ENCODE assay signal across 19 cellular contexts in genomic region chr6:11214438-11214837, GRCh38. TPM values are rescaled to one million over a fixed set of nuclear protein-coding genes. Genes with fewer than 3 reads are reported as not detected.
A peak's percentile ranks its signal among the peaks of the same experiment; 100 is the strongest.
DNase-seq lines count a peak whose midpoint lies in the region; ATAC-seq and TF ChIP-seq lines count a peak whose summit lies in the region.
"Had no signal": no experiment of that assay in that cellular context is flagged by ENCODE, and none has a peak within 500 bp of the region (broad histone marks: within the 10 kb centered on the region; RNA-seq: fewer than 3 reads in every experiment).

No MANE protein-coding gene starts in this region.

- CTCF ChIA-PET in naive thymus-derived CD4-positive, alpha-beta T cell (lab: Charles Lee), result no interaction called here

- no peak overlapping the region for H3K4me3 Mint-ChIP-seq in naive thymus-derived CD4-positive, alpha-beta T cell
- H3K4me3 Mint-ChIP-seq: activated CD8-positive, alpha-beta memory T cell treated with anti-CD3 and anti-CD28 coated beads, Interleukin-2, amount 10 ng/mL, durations not matched to agents 7 days and 5 days; activated naive CD8-positive, alpha-beta T cell; H9 had no signal

- H3K36me3 ChIP-seq in psoas muscle (ENCODE audit: insufficient read depth in 1 of 2, low read depth in 1 of 2) (peaks cover 0 to 8% of the 10 kb centered on the region in 2 donors), aorta (ENCODE audit: control insufficient read depth in 1 of 2, insufficient read depth in 2 of 2, low read length in 1 of 2) (peaks cover 0 to 2% of the 10 kb centered on the region in 2 donors)
- peaks cover 0 to 14% (median 0%) of the 10 kb centered on the region in 3 experiments for H3K36me3 ChIP-seq in naive thymus-derived CD4-positive, alpha-beta T cell (ENCODE audit: control insufficient read depth in 2 of 3, insufficient read depth in 3 of 3, low read length in 3 of 3)
- H3K36me3 ChIP-seq: pancreas had no signal

- H3K27ac ChIP-seq in right cardiac atrium (ENCODE audit: low read length) (peak overlapping the region; percentile 57), psoas muscle (peak overlapping the region; percentile 71), aorta (ENCODE audit: low read depth in 1 of 2, low read length in 2 of 2) (peak overlapping the region; percentile 96 to 97)
- H3K27ac ChIP-seq in naive thymus-derived CD4-positive, alpha-beta T cell (ENCODE audit: low read depth, low read length), result no peak overlapping the region

- POLR2A ChIA-PET in naive thymus-derived CD4-positive, alpha-beta T cell (lab: Charles Lee), result no interaction called here

- H3K27me3 ChIP-seq in right cardiac atrium (ENCODE audit: control insufficient read depth, insufficient read depth), result no peaks in the 10 kb centered on the region
- H3K27me3 ChIP-seq in psoas muscle (ENCODE audit: insufficient read depth in 3 of 3, low read length in 2 of 3), result no peaks in the 10 kb centered on the region
- no peaks in the 10 kb centered on the region for H3K27me3 ChIP-seq in aorta (ENCODE audit: control insufficient read depth in 1 of 2, insufficient read depth in 2 of 2, low read length in 1 of 2)
- H3K27me3 ChIP-seq in naive thymus-derived CD4-positive, alpha-beta T cell (ENCODE audit: control insufficient read depth in 2 of 2, insufficient read depth in 2 of 2, low read length in 2 of 2), result no peaks in the 10 kb centered on the region
- H3K27me3 ChIP-seq: pancreas had no signal

- peak; percentile 41 for ATAC-seq in Right ventricle myocardium inferior
- ATAC-seq in right cardiac atrium, result peak in 1 of 2 donors; percentile 49
- peak in 3 of 4 donors; percentile 61 to 73 (median 70) for ATAC-seq in psoas muscle
- peak; percentile 64 for ATAC-seq in aorta (ENCODE audit: low FRiP score)
- no peak for ATAC-seq in naive thymus-derived CD4-positive, alpha-beta T cell
- no peak for ATAC-seq in GM21515 (IDR thresholded peaks at IDR 0.05; ENCODE audit: unreplicated experiment)
- ATAC-seq: activated CD8-positive, alpha-beta memory T cell treated with anti-CD3 and anti-CD28 coated beads, Interleukin-2, amount 10 ng/mL, durations not matched to agents 7 days and 5 days; left lobe of liver; pancreas had no signal

- H3K4me3 ChIP-seq in right cardiac atrium (ENCODE audit: low read length) (no peak overlapping the region), psoas muscle (peak overlapping the region; percentile 42), aorta (ENCODE audit: low read length in 2 of 2) (no peak overlapping the region)
- H3K4me3 ChIP-seq in naive thymus-derived CD4-positive, alpha-beta T cell (ENCODE audit: low read length), result no peak overlapping the region
- H3K4me3 ChIP-seq: pancreas had no signal

- H3K4me1 Mint-ChIP-seq in naive thymus-derived CD4-positive, alpha-beta T cell, result peaks cover 12 to 69% (median 24%) of the 10 kb centered on the region in 7 donors

- no peaks in the 10 kb centered on the region for H3K27me3 Mint-ChIP-seq in naive thymus-derived CD4-positive, alpha-beta T cell
- H3K27me3 Mint-ChIP-seq: activated CD8-positive, alpha-beta memory T cell treated with anti-CD3 and anti-CD28 coated beads, Interleukin-2, amount 10 ng/mL, durations not matched to agents 7 days and 5 days; activated naive CD8-positive, alpha-beta T cell had no signal

- intact Hi-C loops in Right ventricle myocardium inferior (cut with DNase I), result loop anchor here (5.0 kb wide), 2 partner anchors 37 to 153 kb away; no protein-coding TSS in a partner anchor
- intact Hi-C loops in cardiac septum (cut with DNase I), result no loop called here
- intact Hi-C loops in right cardiac atrium (cut with DNase I), result no loop called here
- intact Hi-C loops in psoas muscle (cut with DNase I), result no loop called here
- intact Hi-C loops in aorta (cut with DNase I), result no loop called here
- intact Hi-C loops in naive thymus-derived CD4-positive, alpha-beta T cell (cut with micrococcal nuclease), result no loop called here

- DNase-seq in Right ventricle myocardium inferior (ENCODE audit: missing footprints) (no peak), cardiac septum (ENCODE audit: low spot score) (no peak), right cardiac atrium (peak in 1 of 3 donors; percentile 56), psoas muscle (no peak), aorta (peak in 1 of 2 donors; percentile 60), OCI-M1 (lab: John Stamatoyannopoulos, UW) (no peak)
- no peak for DNase-seq in naive thymus-derived CD4-positive, alpha-beta T cell
- DNase-seq: activated CD8-positive, alpha-beta memory T cell treated with anti-CD3 and anti-CD28 coated beads, Interleukin-2, amount 10 ng/mL, durations not matched to agents 7 days and 5 days; effector memory CD4-positive, alpha-beta T cell; glutamatergic neuron; H9; NCI-H2227 treated with DMSO at 0.1 percent for 48 hours; pancreas; SK-N-SH; stimulated activated CD4-positive, alpha-beta T cell treated with anti-CD3 and anti-CD28 coated beads, Interleukin-4, amount 100 ng/mL, for 4 hours; stimulated activated naive CD4-positive, alpha-beta T cell treated with Interleukin-2 at 50 U/mL for 16 hours had no signal

- H3K9me3 ChIP-seq in right cardiac atrium (ENCODE audit: control insufficient read depth, low read length), result no peaks in the 10 kb centered on the region
- no peaks in the 10 kb centered on the region for H3K9me3 ChIP-seq in psoas muscle
- H3K9me3 ChIP-seq in aorta (ENCODE audit: control insufficient read depth, low read length), result no peaks in the 10 kb centered on the region
- no peaks in the 10 kb centered on the region for H3K9me3 ChIP-seq in naive thymus-derived CD4-positive, alpha-beta T cell (ENCODE audit: control insufficient read depth in 2 of 3, low read length in 3 of 3)
- H3K9me3 ChIP-seq: pancreas, SK-N-SH had no signal

- H3K27ac Mint-ChIP-seq in naive thymus-derived CD4-positive, alpha-beta T cell, result no peak overlapping the region
- H3K27ac Mint-ChIP-seq: activated CD8-positive, alpha-beta memory T cell treated with anti-CD3 and anti-CD28 coated beads, Interleukin-2, amount 10 ng/mL, durations not matched to agents 7 days and 5 days; activated naive CD8-positive, alpha-beta T cell; H9 had no signal

- peaks cover 47% of the 10 kb centered on the region for H3K4me1 ChIP-seq in right cardiac atrium (ENCODE audit: control insufficient read depth, insufficient read depth, low read length)
- H3K4me1 ChIP-seq in psoas muscle, result peaks cover 62% of the 10 kb centered on the region
- H3K4me1 ChIP-seq in aorta (ENCODE audit: control insufficient read depth in 1 of 2, insufficient read depth in 2 of 2, low read length in 2 of 2), result peaks cover 5 to 36% of the 10 kb centered on the region in 2 donors
- H3K4me1 ChIP-seq in naive thymus-derived CD4-positive, alpha-beta T cell (ENCODE audit: control insufficient read depth in 2 of 2, insufficient read depth in 2 of 2, low read length in 2 of 2), result peaks cover 0 to 17% of the 10 kb centered on the region in 2 donors

- no peaks in the 10 kb centered on the region for H3K9me3 Mint-ChIP-seq in naive thymus-derived CD4-positive, alpha-beta T cell
- H3K9me3 Mint-ChIP-seq: H9 had no signal

- H3K36me3 Mint-ChIP-seq in naive thymus-derived CD4-positive, alpha-beta T cell, result peaks cover 17 to 60% (median 48%) of the 10 kb centered on the region in 5 donors

- 39% methylated on average over 12 of the region's 12 CpGs for WGBS in right cardiac atrium
- 18 to 34% (median 18%) methylated on average over 12 of the region's 12 CpGs for WGBS in psoas muscle, 3 donors
- 4 to 6% methylated on average over 12 of the region's 12 CpGs for WGBS in aorta, 2 donors

- TF ChIP-seq CTCF in psoas muscle (IDR thresholded peaks at IDR 0.05), result no peak

RNA-seq across cellular contexts. Expression of gene NEDD9, which starts 18.0 kb away (rescaled TPM):
- total RNA-seq in Right ventricle myocardium inferior, result 29.3 TPM
- 14.1 TPM for total RNA-seq in cardiac septum
- 10 to 100 TPM; 21.8 to 38.0 (median 29.1) TPM for total RNA-seq in right cardiac atrium
- polyA plus RNA-seq in right cardiac atrium, result 20.9 TPM
- total RNA-seq in psoas muscle, result 10 to 100 TPM; 11.2 to 15.7 (median 12.8) TPM
- polyA plus RNA-seq in psoas muscle, result 10 to 100 TPM in 1 of 3 donors, 1 to 10 TPM in 2; 9.0 to 11.0 (median 10.0) TPM
- total RNA-seq in aorta, result 100 to 1,000 TPM in 1 of 2 donors, 10 to 100 TPM in 1; 49.8 to 252 TPM
- polyA plus RNA-seq in aorta, result 10 to 100 TPM; 11.3 to 26.9 TPM
- 10 to 100 TPM; 29.4 to 62.9 (median 40.2) TPM for total RNA-seq in naive thymus-derived CD4-positive, alpha-beta T cell
- polyA plus RNA-seq in naive thymus-derived CD4-positive, alpha-beta T cell, result 10 to 100 TPM; 14.2 to 30.7 TPM

Comparison
In these comparisons a context has a peak if more than half of its experiments do, and no peak if none do; other contexts are left out.
1. ATAC-seq: peak in Right ventricle myocardium inferior (single experiment), psoas muscle (3 of 4) and aorta (single experiment); none in naive thymus-derived CD4-positive, alpha-beta T cell (single experiment) and GM21515 (single experiment).